8 cellular contexts compared by ENCODE assay signal in genomic region chr2:230668184-230668938, GRCh38. TPM values are rescaled to one million over a fixed set of nuclear protein-coding genes. Genes with fewer than 3 reads are reported as not detected.
DNase-seq lines count a peak whose midpoint lies in the region; ATAC-seq, FAIRE-seq and TF ChIP-seq lines count a peak whose summit lies in the region.

No MANE protein-coding gene starts in this region.

- no TSS peak for BruUV-seq in K562 (replicated peaks; lab: Mats Ljungman, UMichigan)

- H3K9ac ChIP-seq in K562 (ENCODE audit: insufficient read depth in 1 of 2, low read depth in 2 of 2, low read length in 2 of 2) (peak overlapping the region in 1 of 2 experiments; percentile 68; a peak in 1 of 4 replicates), mesendoderm (ENCODE audit: low read length) (no peak overlapping the region)

- H4K5ac ChIP-seq in mesendoderm (ENCODE audit: low read length), result no peak overlapping the region

- TF ChIP-seq CTCF in NB4 (IDR thresholded peaks at IDR 0.05; ENCODE audit: low read depth, low read length) (no peak), K562 (IDR thresholded peaks at IDR 0.05 in 2 of 3, conservative IDR thresholded peaks at IDR 0.05 in 1 of 3; ENCODE audit: insufficient read depth in 2 of 3, low read depth in 1 of 3, low read length in 3 of 3) (no peak), neutrophil (IDR thresholded peaks at IDR 0.05) (peak; percentile 6), testis (IDR thresholded peaks at IDR 0.05) (no peak)

- H3K4me2 ChIP-seq in K562 (ENCODE audit: insufficient read depth, low read length) (no peak overlapping the region), mesendoderm (ENCODE audit: low read length) (no peak overlapping the region)

- no peaks in the 10 kb centered on the region for H3K36me3 ChIP-seq in K562 (ENCODE audit: control insufficient read depth, insufficient read depth, low read length)
- no peaks in the 10 kb centered on the region for H3K36me3 ChIP-seq in neutrophil
- no peaks in the 10 kb centered on the region for H3K36me3 ChIP-seq in mesendoderm (ENCODE audit: control insufficient read depth, insufficient read depth, low read length)
- no peaks in the 10 kb centered on the region for H3K36me3 ChIP-seq in testis (ENCODE audit: low read depth, missing control alignments)

- H3K9me3 ChIP-seq in K562 (replicated peaks; ENCODE audit: control insufficient read depth, insufficient read depth, low read depth, low read length) (no peaks in the 10 kb centered on the region), neutrophil (no peaks in the 10 kb centered on the region), testis (no peaks in the 10 kb centered on the region)

- H2BK15ac ChIP-seq in mesendoderm (replicated peaks; ENCODE audit: low read depth), result no peak overlapping the region

- H3K79me1 ChIP-seq in mesendoderm (ENCODE audit: low read length), result no peaks in the 10 kb centered on the region

- H3K4ac ChIP-seq in mesendoderm (ENCODE audit: low read depth, low read length), result no peak overlapping the region

- H2BK120ac ChIP-seq in mesendoderm (ENCODE audit: low read depth, low read length), result no peak overlapping the region

- POLR2A ChIA-PET in K562 (lab: Yijun Ruan, JAX), result interaction anchor here (0.6 to 1.3 kb wide), 2 partner anchors 10 to 12 kb away, joined by 3 to 8 read pairs; no protein-coding TSS in a partner anchor

- intact Hi-C loops in K562 (cut with micrococcal nuclease) (no loop called here), testis (cut with DNase I; ENCODE audit: low total_unique reads) (no loop called here)

- H3K79me2 ChIP-seq in K562 (ENCODE audit: control insufficient read depth, insufficient read depth, low read length) (no peaks in the 10 kb centered on the region), mesendoderm (ENCODE audit: control insufficient read depth, insufficient read depth, low read length) (no peaks in the 10 kb centered on the region)

- no peak overlapping the region for H3K56ac ChIP-seq in mesendoderm (ENCODE audit: low read length)

- 63% methylated on average over 10 of the region's 12 CpGs for WGBS in K562 (ENCODE audit: insufficient coverage, low coverage, missing lambda C conversion rate)
- no CpG with 5 or more reads among the region's 12 CpGs for WGBS in mesendoderm (ENCODE audit: extremely low coverage, insufficient coverage, low lambda C conversion rate)
- 68 to 73% methylated on average over 12 of the region's 12 CpGs for WGBS in testis, 2 donors

- H3K4me1 ChIP-seq in K562 (replicated peaks in 1 of 2; ENCODE audit: control insufficient read depth in 2 of 2, insufficient read depth in 2 of 2, low read length in 2 of 2) (peaks cover 17 to 32% of the 10 kb centered on the region in 2 experiments), neutrophil (ENCODE audit: control insufficient read depth in 1 of 2, insufficient read depth in 1 of 2, low read depth in 1 of 2, low read length in 1 of 2) (peaks cover 70 to 73% of the 10 kb centered on the region in 2 experiments), mesendoderm (ENCODE audit: control insufficient read depth, low read depth, low read length) (peaks cover 4% of the 10 kb centered on the region), testis (no peaks in the 10 kb centered on the region)

- peak overlapping the region; percentile 72; the same call in 1 of the 3 replicates for H3K27ac ChIP-seq in K562 (ENCODE audit: extremely low read depth, low read depth, low read length)
- H3K27ac ChIP-seq in neutrophil, result peak overlapping the region; percentile 79
- no peak overlapping the region for H3K27ac ChIP-seq in mesendoderm (ENCODE audit: low read depth, low read length)
- no peak overlapping the region for H3K27ac ChIP-seq in testis

- TF ChIP-seq POLR2A in NB4 (IDR thresholded peaks at IDR 0.05; ENCODE audit: extremely low read depth, insufficient read length), result no peak
- no peak for TF ChIP-seq POLR2A in K562 (conservative IDR thresholded peaks at IDR 0.05)
- no peak for TF ChIP-seq POLR2A in testis (IDR thresholded peaks at IDR 0.05)

- FAIRE-seq in K562 (lab: Jason Lieb, UNC), result no peak

- CTCF ChIA-PET in K562 (lab: Yijun Ruan, JAX; ENCODE audit: low intra/inter-chr PET ratio), result no interaction called here

- in situ Hi-C loops in K562 (cut with MboI), result loop anchor here (5.0 kb wide), 1 partner anchor 39 kb away; no protein-coding TSS in a partner anchor

- no peak for TF ChIP-seq EP300 in K562 (IDR thresholded peaks at IDR 0.05; ENCODE audit: low read length)

- TF ChIP-seq RAD21 in K562 (CRISPR knock-in tag; conservative IDR thresholded peaks at IDR 0.05 in 1 of 2, IDR thresholded peaks at IDR 0.05 in 1 of 2), result no peak

- H3K9me1 ChIP-seq in K562 (ENCODE audit: control insufficient read depth, insufficient read depth, low read length), result no peaks in the 10 kb centered on the region

- H2AK5ac ChIP-seq in mesendoderm (ENCODE audit: low read length), result no peak overlapping the region

- no peak overlapping the region for H2BK5ac ChIP-seq in mesendoderm (ENCODE audit: low read length)

- H3K4me3 ChIP-seq in NB4 (ENCODE audit: low read depth, low read length) (no peak overlapping the region), K562 (no peak overlapping the region), neutrophil (ENCODE audit: low read depth in 1 of 2, low read length in 1 of 2) (peak overlapping the region; percentile 2 to 51), mesendoderm (ENCODE audit: low read length) (no peak overlapping the region), testis (no peak overlapping the region)

- DNase-seq in activated T-cell treated with anti-CD3 and anti-CD28 coated beads for 24 hours (ENCODE audit: low read depth), result peak; percentile 38
- no peak for DNase-seq in activated T-cell treated with anti-CD3 and anti-CD28 coated beads for 4 hours
- DNase-seq in NB4 (ENCODE audit: low read depth), result peak; percentile 56
- DNase-seq in K562 (ENCODE audit: extremely low read depth in 1 of 4, low spot score in 3 of 4), result no peak
- no peak for DNase-seq in mesendoderm
- no peak for DNase-seq in testis

- no peak overlapping the region for H4K8ac ChIP-seq in mesendoderm (ENCODE audit: low read depth, low read length)

- H3K27me3 ChIP-seq in K562 (ENCODE audit: control insufficient read depth in 2 of 2, insufficient read depth in 2 of 2, low read length in 2 of 2) (no peaks in the 10 kb centered on the region), neutrophil (no peaks in the 10 kb centered on the region), mesendoderm (ENCODE audit: insufficient read depth, low read length, poor library complexity) (no peaks in the 10 kb centered on the region), testis (no peaks in the 10 kb centered on the region)

- ATAC-seq in HG02678 (IDR thresholded peaks at IDR 0.05; ENCODE audit: unreplicated experiment) (peak; percentile 63), K562 (no peak)

- no peaks in the 10 kb centered on the region for H4K20me1 ChIP-seq in K562 (replicated peaks; ENCODE audit: control insufficient read depth, insufficient read depth, low read length)

- H2AFZ ChIP-seq in K562 (ENCODE audit: low read depth, low read length), result peak overlapping the region; percentile 80

- H3K18ac ChIP-seq in mesendoderm (ENCODE audit: low read length), result no peak overlapping the region

- H3K23ac ChIP-seq in mesendoderm (ENCODE audit: low read length), result no peak overlapping the region

TF ChIP-seq in K562, 482 proteins besides CTCF, POLR2A, EP300 and RAD21 (continues in another document):
- TF ChIP-seq L3MBTL2 (IDR thresholded peaks at IDR 0.05) (0 out of 2 replicates have a peak, but pooled peaks have one; percentile 18), SMAD4 (CRISPR knock-in tag; conservative IDR thresholded peaks at IDR 0.05) (0 out of 2 replicates have a peak, but pooled peaks have one; percentile 14), PHTF2 (CRISPR knock-in tag; IDR thresholded peaks at IDR 0.05) (no peak), ZNF639 (CRISPR knock-in tag; conservative IDR thresholded peaks at IDR 0.05 in 1 of 2, IDR thresholded peaks at IDR 0.05 in 1 of 2) (peak in 1 of 2 experiments; percentile 33; a peak in 1 of 4 replicates), SPI1 (IDR thresholded peaks at IDR 0.05; ENCODE audit: borderline replicate concordance, low read depth, low read length) (peak; percentile 52; the same call in 1 of the 2 replicates), MYBL2 (IDR thresholded peaks at IDR 0.05; ENCODE audit: low read depth) (no peak), MYBL2 (CRISPR knock-in tag; IDR thresholded peaks at IDR 0.05; ENCODE audit: borderline replicate concordance) (no peak)

RNA-seq across cellular contexts. Expression of gene CAB39, which starts 44.3 kb away (rescaled TPM):
- 40.4 and 84.2 TPM in 2 replicates for total RNA-seq in K562 (2011; cell fraction: chromatin; rRNA removed; ENCODE audit: low replicate concordance)
- 26.8 and 29.9 TPM in 2 replicates for total RNA-seq in K562 (2011; cell fraction: nucleolus; rRNA removed)
- 50.8 and 86.8 TPM in 2 replicates for total RNA-seq in K562 (2011; cell fraction: nucleoplasm; rRNA removed)
- total RNA-seq in K562 (2014; rRNA removed), result 48.3 and 52.6 TPM in 2 replicates
- total RNA-seq in K562 (2014; rRNA removed; fragmentation: Illumina TruSeq; extraction: Trizol), result 70.6 and 78.4 TPM in 2 replicates
- 91.8 and 94.4 TPM in 2 replicates for total RNA-seq in K562 (2015; rRNA removed; fragmentation: Illumina TruSeq; extraction: Trizol)
- total RNA-seq in K562 (2021), result 70.4 and 74.7 TPM in 2 replicates
- polyA plus RNA-seq in K562 (2011; rRNA removed), result 62.8 and 85.9 TPM in 2 replicates
- polyA plus RNA-seq in K562 (2011; cell fraction: cytosol; rRNA removed), result 21.4 and 31.9 TPM in 2 replicates
- 30.5 and 39.5 TPM in 2 replicates for polyA plus RNA-seq in K562 (2011; cell fraction: nucleus; rRNA removed)
- polyA plus RNA-seq in K562 (2012), result 51.1 and 51.6 TPM in 2 replicates
- 66.0 and 70.1 TPM in 2 replicates for polyA plus RNA-seq in K562 (2014; fragmentation: Illumina TruSeq; extraction: Trizol)
- polyA plus RNA-seq in K562 (2014; fragmentation: Nextera tagmentation; extraction: Ambion mirVana), result 10 to 100 TPM; 27.2 to 37.4 TPM
- 51.8 and 52.8 TPM in 2 replicates for polyA plus RNA-seq in K562 (2014; rRNA removed)
- polyA minus RNA-seq in K562 (2011; rRNA and poly(A)+ RNA removed), result 113 and 122 TPM in 2 replicates
- 46.9 and 70.5 TPM in 2 replicates for polyA minus RNA-seq in K562 (2011; cell fraction: cytosol; rRNA and poly(A)+ RNA removed)
- polyA minus RNA-seq in K562 (2011; cell fraction: nucleus; rRNA and poly(A)+ RNA removed), result 28.0 and 46.1 TPM in 2 replicates
- 33.4 TPM for polyA plus RNA-seq in mesendoderm (2013, experiment 1 of 2)
- polyA plus RNA-seq in mesendoderm (2013, experiment 2 of 2), result 34.1 TPM
- 10 to 100 TPM; 76.1 to 82.2 TPM for total RNA-seq in testis
- polyA plus RNA-seq in testis (ENCODE audit: insufficient read depth, low read depth, low replicate concordance), result 76.8 TPM

Comparison
In these comparisons a context has a peak if more than half of its experiments do, and no peak if none do; other contexts are left out.
1. DNase-seq: peak in activated T-cell treated with anti-CD3 and anti-CD28 coated beads for 24 hours (single experiment) and NB4 (single experiment); none in activated T-cell treated with anti-CD3 and anti-CD28 coated beads for 4 hours (single experiment), K562 (0 of 4), mesendoderm (single experiment) and testis (single experiment).
2. H3K4me3 ChIP-seq: peak in neutrophil (2 of 2); none in NB4 (single experiment), K562 (single experiment), mesendoderm (single experiment) and testis (0 of 2).
3. H3K27ac ChIP-seq: peak in K562 (single experiment) and neutrophil (single experiment); none in mesendoderm (single experiment) and testis (0 of 2).